Comparison of ENCODE assay signal across 26 cellular contexts in genomic region chr15:55782901-55783300, GRCh38. TPM values are rescaled to one million over a fixed set of nuclear protein-coding genes. Genes with fewer than 3 reads are reported as not detected.
"Had no signal": no experiment of that assay in that cellular context is flagged by ENCODE, and none has a peak within 500 bp of the region (broad histone marks: within the 10 kb centered on the region; RNA-seq: fewer than 3 reads in every experiment).

No MANE protein-coding gene starts in this region.

- H3K27ac ChIP-seq: left ventricle myocardium inferior, spleen, thoracic aorta, upper lobe of right lung, VCaP had no signal

- H3K9me3 ChIP-seq: thoracic aorta, upper lobe of right lung had no signal

- H3K4me3 Mint-ChIP-seq: activated CD4-positive, alpha-beta T cell treated with anti-CD3 and anti-CD28 coated beads, Interleukin-2, amount 10 ng/mL, durations not matched to agents 7 days and 5 days; activated CD8-positive, alpha-beta T cell treated with anti-CD3 and anti-CD28 coated beads, Interleukin-2, amount 10 ng/mL, durations not matched to agents 7 days and 5 days; activated naive CD4-positive, alpha-beta T cell treated with anti-CD3 and anti-CD28 coated beads, Interleukin-2, amount 50 U/mL, for 24 hours; activated T-helper 1 cell treated with anti-CD3 and anti-CD28 coated beads, Interleukin-12 subunit alpha, Interleukin-12 subunit beta, Interleukin-2, Interleukin-4 antibody, amounts not matched to agents 30 ng/mL and 10 ng/mL and 1 ng/mL, durations not matched to agents 14 hours and 24 hours and 36 hours; brain; dendritic cell treated with granulocyte-macrophage colony-stimulating factor and Interleukin-4, amounts not matched to agents 40 ng/mL and 50 ng/mL, for 4 days; naive B cell had no signal

- DNase-seq: activated CD4-positive, alpha-beta T cell treated with anti-CD3 and anti-CD28 coated beads, Interleukin-2, amount 10 ng/mL, durations not matched to agents 7 days and 5 days; activated CD4-positive, CD25-positive, alpha-beta regulatory T cell treated with anti-CD3 and anti-CD28 coated beads, Interleukin-2, amount 50 U/mL, for 72 hours; activated CD8-positive, alpha-beta T cell treated with anti-CD3 and anti-CD28 coated beads, Interleukin-2, amount 10 ng/mL, durations not matched to agents 7 days and 5 days; activated gamma-delta T cell; aorta; caudate nucleus; effector CD4-positive, alpha-beta T cell; erythroblast; foreskin melanocyte; hippocampal formation; left ventricle myocardium inferior; mammary epithelial cell; naive B cell; retina; spleen; stimulated activated CD4-positive, alpha-beta T cell treated with anti-CD3 and anti-CD28 coated beads, Interleukin-4, amount 100 ng/mL, for 1 hour; stimulated activated naive CD4-positive, alpha-beta T cell; upper lobe of right lung had no signal

- H3K36me3 Mint-ChIP-seq: activated naive CD4-positive, alpha-beta T cell treated with anti-CD3 and anti-CD28 coated beads, Interleukin-2, amount 50 U/mL, for 24 hours; brain had no signal

- H3K4me1 ChIP-seq: left ventricle myocardium inferior, spleen, upper lobe of right lung had no signal

- H3K4me3 ChIP-seq: left ventricle myocardium inferior, spleen, thoracic aorta, upper lobe of right lung had no signal

- H3K27me3 ChIP-seq: spleen, upper lobe of right lung had no signal

- H3K27ac Mint-ChIP-seq: activated CD4-positive, alpha-beta T cell treated with anti-CD3 and anti-CD28 coated beads, Interleukin-2, amount 10 ng/mL, durations not matched to agents 7 days and 5 days; activated CD8-positive, alpha-beta T cell treated with anti-CD3 and anti-CD28 coated beads, Interleukin-2, amount 10 ng/mL, durations not matched to agents 7 days and 5 days; activated naive CD4-positive, alpha-beta T cell treated with anti-CD3 and anti-CD28 coated beads, Interleukin-2, amount 50 U/mL, for 24 hours; activated T-helper 1 cell treated with anti-CD3 and anti-CD28 coated beads, Interleukin-12 subunit alpha, Interleukin-12 subunit beta, Interleukin-2, Interleukin-4 antibody, amounts not matched to agents 30 ng/mL and 10 ng/mL and 1 ng/mL, durations not matched to agents 14 hours and 24 hours and 36 hours; brain; dendritic cell treated with granulocyte-macrophage colony-stimulating factor and Interleukin-4, amounts not matched to agents 40 ng/mL and 50 ng/mL, for 4 days; naive B cell; progenitor cell of endocrine pancreas had no signal

- H3K27me3 Mint-ChIP-seq: dendritic cell treated with granulocyte-macrophage colony-stimulating factor and Interleukin-4, amounts not matched to agents 40 ng/mL and 50 ng/mL, for 4 days had no signal

- H3K4me1 Mint-ChIP-seq: activated CD4-positive, alpha-beta T cell treated with anti-CD3 and anti-CD28 coated beads, Interleukin-2, amount 10 ng/mL, durations not matched to agents 7 days and 5 days; activated naive CD4-positive, alpha-beta T cell treated with anti-CD3 and anti-CD28 coated beads, Interleukin-2, amount 50 U/mL, for 24 hours; naive B cell had no signal

- H3K9me3 Mint-ChIP-seq: activated CD4-positive, alpha-beta T cell treated with anti-CD3 and anti-CD28 coated beads, Interleukin-2, amount 10 ng/mL, durations not matched to agents 7 days and 5 days; activated naive CD4-positive, alpha-beta T cell treated with anti-CD3 and anti-CD28 coated beads, Interleukin-2, amount 50 U/mL, for 24 hours; activated T-helper 1 cell treated with anti-CD3 and anti-CD28 coated beads, Interleukin-12 subunit alpha, Interleukin-12 subunit beta, Interleukin-2, Interleukin-4 antibody, amounts not matched to agents 30 ng/mL and 10 ng/mL and 1 ng/mL, durations not matched to agents 14 hours and 24 hours and 36 hours had no signal

- H3K36me3 ChIP-seq: left ventricle myocardium inferior, spleen, thoracic aorta, upper lobe of right lung had no signal

RNA-seq across cellular contexts. Expression of gene PRTG, which starts 39.9 kb away (rescaled TPM):
- total RNA-seq: activated CD4-positive, alpha-beta T cell treated with anti-CD3 and anti-CD28 coated beads, Interleukin-2, amount 10 ng/mL, durations not matched to agents 7 days and 5 days; activated CD8-positive, alpha-beta T cell treated with anti-CD3 and anti-CD28 coated beads, Interleukin-2, amount 10 ng/mL, durations not matched to agents 7 days and 5 days; activated T-helper 1 cell treated with anti-CD3 and anti-CD28 coated beads, Interleukin-12 subunit alpha, Interleukin-12 subunit beta, Interleukin-2, Interleukin-4 antibody, amounts not matched to agents 30 ng/mL and 10 ng/mL and 1 ng/mL, durations not matched to agents 14 hours and 24 hours and 36 hours; T-helper 2 cell treated with Interferon-gamma antibody and Interleukin-4, amounts not matched to agents 100 ng/mL and 5 ng/mL, for 36 hours had no signal
